16 cellular contexts compared by ENCODE assay signal in the genomic region with DNA sequence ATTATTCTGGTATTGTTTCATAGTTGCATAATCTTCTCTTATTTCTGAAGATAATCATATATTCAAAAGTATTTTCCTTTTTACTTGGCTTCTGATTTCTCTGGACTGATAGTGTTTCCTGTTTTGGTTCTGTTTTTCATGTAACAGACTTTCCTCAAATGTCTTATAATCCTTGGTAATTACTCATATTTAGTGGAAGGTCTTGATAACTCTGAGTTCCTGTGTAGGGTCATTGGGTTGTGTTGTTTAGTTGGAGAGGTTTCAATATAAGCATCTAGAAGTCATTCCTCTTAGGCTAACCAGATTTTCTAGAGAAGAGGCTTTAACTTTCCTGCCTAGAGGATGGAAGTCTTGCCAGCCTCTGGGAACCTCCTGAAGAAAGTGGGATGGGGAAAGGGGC. TPM values are rescaled to one million over a fixed set of nuclear protein-coding genes. Genes with fewer than 3 reads are reported as not detected.
DNase-seq lines count a peak whose midpoint lies in the region; TF ChIP-seq lines count a peak whose summit lies in the region.
"Had no signal": no experiment of that assay in that cellular context is flagged by ENCODE, and none has a peak within 500 bp of the region (broad histone marks: within the 10 kb centered on the region; RNA-seq: fewer than 3 reads in every experiment).

No MANE protein-coding gene starts in this region.

- H3K9me2 ChIP-seq in Karpas-422 (replicated peaks; ENCODE audit: insufficient read depth, low read length), result no peaks in the 10 kb centered on the region

- H3K4me3 Mint-ChIP-seq in dendritic cell treated with granulocyte-macrophage colony-stimulating factor and Interleukin-4, amounts not matched to agents 40 ng/mL and 50 ng/mL, for 4 days, result no peak overlapping the region
- H3K4me3 Mint-ChIP-seq in nephron, result no peak overlapping the region
- H3K4me3 Mint-ChIP-seq in endodermal cell, result no peak overlapping the region

- DNase-seq in EH (ENCODE audit: low read depth) (peak; percentile 19), Karpas-422 (no peak), NCI-H69 (lab: John Stamatoyannopoulos, UW) (no peak), endodermal cell (no peak)
- no peak for DNase-seq in stimulated activated CD4-positive, alpha-beta T cell treated with anti-CD3 and anti-CD28 coated beads, Interleukin-4, amount 100 ng/mL, for 24 hours
- DNase-seq: activated CD4-positive, alpha-beta T cell treated with anti-CD3 and anti-CD28 coated beads for 4 hours; body of pancreas; effector CD8-positive, alpha-beta T cell; NCI-H1436; NCI-H226; SHP77; T-helper 17 cell had no signal

- no peaks in the 10 kb centered on the region for H4K20me1 ChIP-seq in Karpas-422 (ENCODE audit: insufficient read depth, low read depth, low read length)
- H4K20me1 ChIP-seq: BLaER1 treated with 17β-estradiol and CSF1 and Interleukin-3, amounts not matched to agents 10 nM and 100 nM had no signal

- H3K4me3 ChIP-seq in Karpas-422 (ENCODE audit: low read length) (no peak overlapping the region), endodermal cell (ENCODE audit: low read length) (no peak overlapping the region)
- H3K4me3 ChIP-seq: BLaER1 treated with 17β-estradiol and CSF1 and Interleukin-3, amounts not matched to agents 10 nM and 100 nM; body of pancreas; thoracic aorta had no signal

- TF ChIP-seq CTCF in nephron (IDR thresholded peaks at IDR 0.05; ENCODE audit: unreplicated experiment in 3 of 3), result no peak
- TF ChIP-seq CTCF in endodermal cell (conservative IDR thresholded peaks at IDR 0.05), result no peak

- H3K9ac ChIP-seq in Karpas-422 (ENCODE audit: low read length) (no peak overlapping the region; the same call in 1 of the 2 replicates), endodermal cell (ENCODE audit: extremely low read depth, low read length, poor library complexity, severe bottlenecking) (no peak overlapping the region)
- H3K9ac ChIP-seq: BLaER1 treated with 17β-estradiol and CSF1 and Interleukin-3, amounts not matched to agents 10 nM and 100 nM had no signal

- peaks cover 56% of the 10 kb centered on the region for H3K79me2 ChIP-seq in Karpas-422 (ENCODE audit: low read length)

- no peaks in the 10 kb centered on the region for H3K9me3 ChIP-seq in Karpas-422 (ENCODE audit: low read length)
- H3K9me3 ChIP-seq in endodermal cell (ENCODE audit: control insufficient read depth, low read length), result no peaks in the 10 kb centered on the region
- H3K9me3 ChIP-seq: body of pancreas, thoracic aorta had no signal

- no peak overlapping the region for H3K4me2 ChIP-seq in Karpas-422 (ENCODE audit: low read depth, low read length, poor library complexity, severe bottlenecking)

- intact Hi-C loops in dendritic cell treated with granulocyte-macrophage colony-stimulating factor and Interleukin-4, amounts not matched to agents 40 ng/mL and 50 ng/mL, for 4 days (cut with micrococcal nuclease), result no loop called here

- peak overlapping the region; percentile 74 for H3K27ac Mint-ChIP-seq in dendritic cell treated with granulocyte-macrophage colony-stimulating factor and Interleukin-4, amounts not matched to agents 40 ng/mL and 50 ng/mL, for 4 days
- H3K27ac Mint-ChIP-seq in nephron, result peak overlapping the region; percentile 40 to 75 (median 62)
- no peak overlapping the region for H3K27ac Mint-ChIP-seq in endodermal cell

- H3K4me1 Mint-ChIP-seq in dendritic cell treated with granulocyte-macrophage colony-stimulating factor and Interleukin-4, amounts not matched to agents 40 ng/mL and 50 ng/mL, for 4 days (ENCODE audit: low read depth), result peaks cover 47% of the 10 kb centered on the region
- H3K4me1 Mint-ChIP-seq in nephron, result peaks cover 13% of the 10 kb centered on the region
- no peaks in the 10 kb centered on the region for H3K4me1 Mint-ChIP-seq in endodermal cell

- no peaks in the 10 kb centered on the region for H3K9me3 Mint-ChIP-seq in dendritic cell treated with granulocyte-macrophage colony-stimulating factor and Interleukin-4, amounts not matched to agents 40 ng/mL and 50 ng/mL, for 4 days
- H3K9me3 Mint-ChIP-seq in nephron (peaks cover 8% of the 10 kb centered on the region), endodermal cell (peaks cover 16% of the 10 kb centered on the region)

- no peaks in the 10 kb centered on the region; the same call in 1 of the 2 replicates for H3K36me3 ChIP-seq in Karpas-422 (ENCODE audit: insufficient read depth, low read length)
- H3K36me3 ChIP-seq in endodermal cell (ENCODE audit: control insufficient read depth, insufficient read depth, low read length), result no peaks in the 10 kb centered on the region

- H3K4me1 ChIP-seq in Karpas-422 (ENCODE audit: low read length) (peaks cover 34% of the 10 kb centered on the region), endodermal cell (ENCODE audit: control insufficient read depth, insufficient read depth, low read length) (no peaks in the 10 kb centered on the region)
- H3K4me1 ChIP-seq: body of pancreas had no signal

- peak overlapping the region; percentile 47 for H3K27ac ChIP-seq in Karpas-422 (ENCODE audit: low read length)
- H3K27ac ChIP-seq in endodermal cell (ENCODE audit: low read depth, low read length), result no peak overlapping the region
- H3K27ac ChIP-seq: BLaER1 treated with 17β-estradiol and CSF1 and Interleukin-3, amounts not matched to agents 10 nM and 100 nM; body of pancreas; thoracic aorta had no signal

- no peaks in the 10 kb centered on the region for H3K27me3 ChIP-seq in Karpas-422 (ENCODE audit: low read length)
- H3K27me3 ChIP-seq in endodermal cell (ENCODE audit: control insufficient read depth, insufficient read depth, low read length, poor library complexity, severe bottlenecking), result no peaks in the 10 kb centered on the region
- H3K27me3 ChIP-seq: BLaER1 treated with 17β-estradiol and CSF1 and Interleukin-3, amounts not matched to agents 10 nM and 100 nM; body of pancreas had no signal

- no peaks in the 10 kb centered on the region for H3K27me3 Mint-ChIP-seq in dendritic cell treated with granulocyte-macrophage colony-stimulating factor and Interleukin-4, amounts not matched to agents 40 ng/mL and 50 ng/mL, for 4 days
- peaks cover 2% of the 10 kb centered on the region for H3K27me3 Mint-ChIP-seq in nephron (ENCODE audit: low read depth)
- peaks cover under 1% of the 10 kb centered on the region for H3K27me3 Mint-ChIP-seq in endodermal cell (ENCODE audit: insufficient read depth)
- H3K27me3 Mint-ChIP-seq: T-helper 17 cell had no signal

- peaks cover 14% of the 10 kb centered on the region for H3K36me3 Mint-ChIP-seq in dendritic cell treated with granulocyte-macrophage colony-stimulating factor and Interleukin-4, amounts not matched to agents 40 ng/mL and 50 ng/mL, for 4 days (ENCODE audit: low read depth)
- peaks cover 4% of the 10 kb centered on the region for H3K36me3 Mint-ChIP-seq in nephron (ENCODE audit: low read depth)
- H3K36me3 Mint-ChIP-seq in endodermal cell (ENCODE audit: low read depth), result no peaks in the 10 kb centered on the region

- no peak overlapping the region for H2AFZ ChIP-seq in Karpas-422 (ENCODE audit: low read length)

RNA-seq across cellular contexts. Expression of gene MFSD6, which starts 23.8 kb away (rescaled TPM):
- 65.5 and 65.9 TPM in 2 replicates for total RNA-seq in Karpas-422 (2014; rRNA removed; shearing (Covaris generic); ENCODE audit: low replicate concordance)
- total RNA-seq in endodermal cell, result 1 to 10 TPM; 1.2 to 3.2 TPM
- polyA plus RNA-seq in endodermal cell (2013, experiment 1 of 2), result 0.82 TPM
- polyA plus RNA-seq in endodermal cell (2013, experiment 2 of 2), result 0.70 TPM

Comparison
In these comparisons a context has a peak if more than half of its experiments do, and no peak if none do; other contexts are left out.
1. RNA of gene MFSD6, which starts 23.8 kb away (total RNA-seq): 65.5 to 65.9 TPM in Karpas-422; 1.2 to 3.2 TPM in endodermal cell; every median in the first group is over 10 times any median in the second.